In genomic region chr15:63044645-63045437, GRCh38 we compare ENCODE assay signal across 11 cellular contexts. TPM values are rescaled to one million over a fixed set of nuclear protein-coding genes. Genes with fewer than 3 reads are reported as not detected.
DNase-seq lines count a peak whose midpoint lies in the region; ATAC-seq, FAIRE-seq and TF ChIP-seq lines count a peak whose summit lies in the region.
"Had no signal": no experiment of that assay in that cellular context is flagged by ENCODE, and none has a peak within 500 bp of the region (broad histone marks: within the 10 kb centered on the region; RNA-seq: fewer than 3 reads in every experiment).

No MANE protein-coding gene starts in this region.

- ATAC-seq in natural killer cell = no peak

- peaks cover 8% of the 10 kb centered on the region; the same call in 1 of the 2 replicates for H3F3A ChIP-seq in MM.1S (ENCODE audit: insufficient read depth, low read length)

- peak overlapping the region; percentile 33 to 88 for H3K27ac ChIP-seq in esophagus (ENCODE audit: low read depth in 2 of 2, low read length in 1 of 2)
- H3K27ac ChIP-seq in muscle layer of colon (ENCODE audit: low read depth, low read length) = peak overlapping the region; percentile 94
- no peak overlapping the region for H3K27ac ChIP-seq in MM.1S (ENCODE audit: low read length)
- H3K27ac ChIP-seq: C4-2B had no signal

- no peak overlapping the region for H2AFZ ChIP-seq in MM.1S (ENCODE audit: low read length)

- in situ Hi-C loops in ACHN (cut with HindIII; ENCODE audit: low pct_ligation_motif_present, low pct_unique_long_range_greater_than_20kb, low sequenced_read_pairs) = no loop called here

- peak overlapping the region; percentile 97 for H3K9ac ChIP-seq in NT2/D1 (ENCODE audit: insufficient read length, low read depth)
- peak overlapping the region; percentile 69 for H3K9ac ChIP-seq in muscle layer of colon (ENCODE audit: low read length)
- H3K9ac ChIP-seq in MM.1S (ENCODE audit: low read length) = no peak overlapping the region

- peaks cover 4% of the 10 kb centered on the region for H3K27me3 ChIP-seq in NT2/D1 (ENCODE audit: insufficient read depth, insufficient read length)
- peaks cover 0 to 11% of the 10 kb centered on the region in 2 donors for H3K27me3 ChIP-seq in esophagus (ENCODE audit: control insufficient read depth in 1 of 2, insufficient read depth in 2 of 2, low read length in 2 of 2)
- no peaks in the 10 kb centered on the region for H3K27me3 ChIP-seq in muscle layer of colon (ENCODE audit: control insufficient read depth in 1 of 2, insufficient read depth in 2 of 2, low read length in 2 of 2)
- H3K27me3 ChIP-seq in MM.1S (replicated peaks; ENCODE audit: insufficient read depth, low read length) = peaks cover 68% of the 10 kb centered on the region

- H3K27ac Mint-ChIP-seq in natural killer cell = no peak overlapping the region

- peaks cover 59% of the 10 kb centered on the region for H3K36me3 ChIP-seq in NT2/D1 (ENCODE audit: insufficient read depth, insufficient read length, low read length)
- H3K36me3 ChIP-seq in esophagus (ENCODE audit: control insufficient read depth in 2 of 2, insufficient read depth in 2 of 2, low read length in 1 of 2) = no peaks in the 10 kb centered on the region
- peaks cover 48% of the 10 kb centered on the region for H3K36me3 ChIP-seq in muscle layer of colon (ENCODE audit: insufficient read depth, low read length)
- H3K36me3 ChIP-seq in MM.1S (replicated peaks; ENCODE audit: insufficient read depth, low read length) = no peaks in the 10 kb centered on the region

- H3K79me2 ChIP-seq in MM.1S (ENCODE audit: low read length) = no peaks in the 10 kb centered on the region

- FAIRE-seq in GM12891 (lab: Jason Lieb, UNC) = no peak
- FAIRE-seq: endometrium had no signal

- no peaks in the 10 kb centered on the region for H3K9me3 Mint-ChIP-seq in natural killer cell

- H3K4me3 ChIP-seq in NT2/D1 (ENCODE audit: insufficient read length, low read depth) (peak overlapping the region; percentile 96), esophagus (ENCODE audit: low read depth in 1 of 2, low read length in 2 of 2) (peak overlapping the region; percentile 52 to 61), muscle layer of colon (ENCODE audit: low read depth in 1 of 2, low read length in 2 of 2) (peak overlapping the region; percentile 64 to 81), MM.1S (ENCODE audit: low read length) (no peak overlapping the region)

- 49 to 54% methylated on average over 6 of the region's 6 CpGs for WGBS in esophagus, 2 donors

- TF ChIP-seq CTCF in MM.1S (IDR thresholded peaks at IDR 0.05; ENCODE audit: low read length) (no peak), natural killer cell (IDR thresholded peaks at IDR 0.05) (no peak)

- H3K4me1 ChIP-seq in NT2/D1 (ENCODE audit: insufficient read depth, insufficient read length) (peaks cover 11% of the 10 kb centered on the region), esophagus (ENCODE audit: control insufficient read depth in 2 of 2, insufficient read depth in 2 of 2, low read length in 1 of 2) (peaks cover 5 to 11% of the 10 kb centered on the region in 2 donors), muscle layer of colon (ENCODE audit: insufficient read depth, low read length) (peaks cover 20% of the 10 kb centered on the region), MM.1S (ENCODE audit: low read length) (0 out of 2 replicates have a peak, but pooled peaks cover 9% of the 10 kb centered on the region)

- intact Hi-C loops in natural killer cell (cut with micrococcal nuclease) = loop anchor here (10.0 kb wide), 1 partner anchor 240 kb away; no protein-coding TSS in a partner anchor

- H3K4me3 Mint-ChIP-seq in natural killer cell = no peak overlapping the region

- no peaks in the 10 kb centered on the region for H3K36me3 Mint-ChIP-seq in natural killer cell

- H3K4me1 Mint-ChIP-seq in natural killer cell = peaks cover 23 to 31% of the 10 kb centered on the region in 2 donors

- peaks cover 58 to 63% of the 10 kb centered on the region in 2 donors for H3K27me3 Mint-ChIP-seq in natural killer cell (ENCODE audit: low read depth in 2 of 2)

- H3K9me2 ChIP-seq in MM.1S (replicated peaks; ENCODE audit: insufficient read depth, low read length) = no peaks in the 10 kb centered on the region

- DNase-seq in ACHN (peak; percentile 49), NT2/D1 (ENCODE audit: low read depth, low spot score) (peak; percentile 77), MM.1S (no peak), natural killer cell (no peak), activated gamma-delta T cell (lab: John Stamatoyannopoulos, UW) (no peak), GM12891 (ENCODE audit: insufficient read length, low spot score) (no peak)
- DNase-seq: NCI-H1105 had no signal

- no peaks in the 10 kb centered on the region for H4K20me1 ChIP-seq in MM.1S (ENCODE audit: insufficient read depth, low read length)

- no peak overlapping the region for H3K4me2 ChIP-seq in MM.1S (ENCODE audit: low read depth, low read length)

- H3K9me3 ChIP-seq in NT2/D1 (ENCODE audit: insufficient read depth, low read length) (0 out of 2 replicates have a peak, but pooled peaks cover under 1% of the 10 kb centered on the region), esophagus (ENCODE audit: control insufficient read depth in 2 of 2, insufficient read depth in 1 of 2, low read depth in 1 of 2, low read length in 1 of 2) (no peaks in the 10 kb centered on the region), muscle layer of colon (ENCODE audit: low read length) (no peaks in the 10 kb centered on the region), MM.1S (replicated peaks; ENCODE audit: insufficient read depth, low read length) (no peaks in the 10 kb centered on the region)

- no peak for TF ChIP-seq POLR2A in GM12891 (IDR thresholded peaks at IDR 0.05; ENCODE audit: low read depth, low read length)

TF ChIP-seq in GM12891, 5 proteins besides CTCF, POLR2A, EP300 and RAD21:
- TF ChIP-seq TAF1 (IDR thresholded peaks at IDR 0.05; ENCODE audit: low read depth, low read length) (no peak), POU2F2 (IDR thresholded peaks at IDR 0.05; ENCODE audit: low read depth, low read length) (no peak), POLR2AphosphoS5 (IDR thresholded peaks at IDR 0.05; ENCODE audit: low read depth, low read length) (no peak), SPI1 (IDR thresholded peaks at IDR 0.05; ENCODE audit: low read depth, low read length) (no peak), PAX5 (IDR thresholded peaks at IDR 0.05; ENCODE audit: insufficient read depth, low read length, severe bottlenecking) (no peak)

RNA-seq across cellular contexts. Expression of gene TPM1, which starts 2.3 kb away (rescaled TPM):
- polyA plus RNA-seq in esophagus = 100 to 1,000 TPM; 135 to 322 TPM
- total RNA-seq in natural killer cell = 10 to 100 TPM; 21.5 to 33.0 (median 25.6) TPM
- 0.68 TPM for polyA plus RNA-seq in GM12891 (2012; ENCODE audit: low read depth, missing spikeins)

Comparison
In these comparisons a context has a peak if more than half of its experiments do, and no peak if none do; other contexts are left out.
1. DNase-seq: peak in ACHN (single experiment) and NT2/D1 (single experiment); none in MM.1S (single experiment), natural killer cell (single experiment), activated gamma-delta T cell (single experiment) and GM12891 (single experiment).